Comparison of ENCODE assay signal across 26 cellular contexts in genomic region chr9:121304707-121305106, GRCh38.
DNase-seq lines count a peak whose midpoint lies in the region; ATAC-seq and TF ChIP-seq lines count a peak whose summit lies in the region.
"Had no signal": no experiment of that assay in that cellular context is flagged by ENCODE, and none has a peak within 500 bp of the region (broad histone marks: within the 10 kb centered on the region; RNA-seq: fewer than 3 reads in every experiment).

No MANE protein-coding gene starts in this region.

- H3K9me3 ChIP-seq in adipocyte (ENCODE audit: control insufficient read depth, low read length), result no peaks in the 10 kb centered on the region
- H3K9me3 ChIP-seq: Peyer's patch, SJCRH30 had no signal

- H3K36me3 ChIP-seq in adipocyte (ENCODE audit: control insufficient read depth, insufficient read depth, low read length, severe bottlenecking), result peaks cover 52% of the 10 kb centered on the region
- H3K36me3 ChIP-seq: SJCRH30 had no signal

- H3K9ac ChIP-seq in adipocyte (ENCODE audit: low read length), result peak overlapping the region; percentile 42

- H3K27ac ChIP-seq in coronary artery (peak overlapping the region; percentile 40 to 97), layer of hippocampus (ENCODE audit: low read depth, low read length) (peak overlapping the region; percentile 27), substantia nigra (ENCODE audit: low read depth, low read length, poor library complexity, severe bottlenecking) (peak overlapping the region; percentile 80)
- H3K27ac ChIP-seq: HL-60, SJCRH30 had no signal

- peak overlapping the region; percentile 18 for H3K4me3 ChIP-seq in adipocyte (ENCODE audit: low read length)
- peak overlapping the region; percentile 75 for H3K4me3 ChIP-seq in coronary artery
- H3K4me3 ChIP-seq: SJCRH30 had no signal

- no peak for ATAC-seq in HG02973 (IDR thresholded peaks at IDR 0.05; ENCODE audit: unreplicated experiment)
- ATAC-seq in activated CD4-positive, CD25-positive, alpha-beta regulatory T cell treated with anti-CD3 and anti-CD28 coated beads, Interleukin-2, amount 50 U/mL, for 24 hours, result no peak
- ATAC-seq: activated CD8-positive, alpha-beta T cell treated with anti-CD3 and anti-CD28 coated beads for 36 hours; activated naive CD8-positive, alpha-beta T cell treated with anti-CD3 and anti-CD28 coated beads, Interleukin-2, amount 50 U/mL, for 24 hours; naive thymus-derived CD4-positive, alpha-beta T cell had no signal

- H3K4me1 ChIP-seq in adipocyte (ENCODE audit: control insufficient read depth, insufficient read depth, low read length), result peaks cover 70% of the 10 kb centered on the region
- H3K4me1 ChIP-seq: SJCRH30 had no signal

- TF ChIP-seq POLR2A in erythroblast (IDR thresholded peaks at IDR 0.05; ENCODE audit: low read length), result no peak

- no peak for TF ChIP-seq CTCF in coronary artery (IDR thresholded peaks at IDR 0.05)

- no peaks in the 10 kb centered on the region for H3K27me3 ChIP-seq in adipocyte (replicated peaks; ENCODE audit: control insufficient read depth, insufficient read depth, low read length)
- H3K27me3 ChIP-seq in layer of hippocampus (ENCODE audit: control insufficient read depth, insufficient read depth, low read length), result no peaks in the 10 kb centered on the region
- H3K27me3 ChIP-seq: Peyer's patch, SJCRH30 had no signal

- no peak for DNase-seq in adipocyte (ENCODE audit: low read depth)
- DNase-seq in coronary artery (ENCODE audit: low spot score), result no peak
- no peak for DNase-seq in substantia nigra (lab: John Stamatoyannopoulos, UW)
- DNase-seq in erythroblast (lab: John Stamatoyannopoulos, UW), result no peak
- DNase-seq in DMS53 treated with DMSO at 0.1 percent for 48 hours (lab: John Stamatoyannopoulos, UW; ENCODE audit: unreplicated experiment), result no peak
- DNase-seq: activated CD4-positive, CD25-positive, alpha-beta regulatory T cell treated with anti-CD3 and anti-CD28 coated beads, Interleukin-2, amount 50 U/mL, for 72 hours; activated CD8-positive, alpha-beta T cell treated with anti-CD3 and anti-CD28 coated beads for 36 hours; activated gamma-delta T cell; activated naive CD8-positive, alpha-beta T cell treated with anti-CD3 and anti-CD28 coated beads, Interleukin-2, amount 50 U/mL, for 24 hours; activated T-cell treated with anti-CD3 and anti-CD28 coated beads for 4 hours; CD4-positive, alpha-beta T cell; cortex of kidney; endodermal cell; naive thymus-derived CD4-positive, alpha-beta T cell; NCI-H1092; NCI-H187 treated with DMSO at 0.1 percent for 48 hours; NCI-H526 treated with DMSO at 0.1 percent for 48 hours; SJCRH30; stimulated activated CD4-positive, alpha-beta T cell treated with anti-CD3 and anti-CD28 coated beads, Interleukin-4, amount 100 ng/mL, for 1 hour; stimulated activated naive CD4-positive, alpha-beta T cell treated with Interleukin-2 at 50 U/mL for 16 hours; T-helper 1 cell had no signal

Comparison
In these comparisons a context has a peak if more than half of its experiments do, and no peak if none do; other contexts are left out.
1. H3K27ac ChIP-seq: peak in every context shown above with its lines; median percentile 80 in substantia nigra; 68 in coronary artery; 27 in layer of hippocampus.